ENCODE assay signal across 8 cellular contexts in genomic region chr1:175023043-175023921, GRCh38. TPM values are rescaled to one million over a fixed set of nuclear protein-coding genes. Genes with fewer than 3 reads are reported as not detected.
A peak's percentile ranks its signal among the peaks of the same experiment; 100 is the strongest.
DNase-seq lines count a peak whose midpoint lies in the region; ATAC-seq and TF ChIP-seq lines count a peak whose summit lies in the region.

TSS of gene MRPS14 (minus strand) at chr1:175023425. CDS start at chr1:175023408, 17 bp downstream.

- TF ChIP-seq CTCF in choroid plexus epithelial cell (conservative IDR thresholded peaks at IDR 0.05; ENCODE audit: low read depth, low read length) (no peak), kidney epithelial cell (IDR thresholded peaks at IDR 0.05; ENCODE audit: insufficient read depth, low read length, poor library complexity, severe bottlenecking) (no peak)

- H3K27me3 ChIP-seq in kidney epithelial cell (ENCODE audit: control insufficient read depth, insufficient read depth, low read length) = no peaks in the 10 kb centered on the region

- DNase-seq in Ammon's horn (ENCODE audit: low spot score) (peak; percentile 98), NCI-H510A treated with DMSO at 0.1 percent for 48 hours (lab: John Stamatoyannopoulos, UW) (peak; percentile 97), choroid plexus epithelial cell (ENCODE audit: low read depth) (peak; percentile 100), kidney epithelial cell (ENCODE audit: low read depth) (peak; percentile 90)
- DNase-seq in activated CD4-positive, alpha-beta T cell treated with anti-CD3 and anti-CD28 coated beads for 24 hours (ENCODE audit: low read depth in 2 of 2) = peak; percentile 99
- DNase-seq in stimulated activated CD4-positive, alpha-beta T cell treated with anti-CD3 and anti-CD28 coated beads, Interleukin-15, amount 100 ng/mL, for 48 hours (ENCODE audit: low read depth in 2 of 2) = peak; percentile 97 to 99

- H3K4me3 ChIP-seq in choroid plexus epithelial cell (ENCODE audit: low read depth, low read length) = peak within 1 kb of the TSS; percentile 97
- peak within 1 kb of the TSS; percentile 97 for H3K4me3 ChIP-seq in kidney epithelial cell (ENCODE audit: low read depth, low read length)

- TF ChIP-seq POLR2A in GM19193 (IDR thresholded peaks at IDR 0.05; ENCODE audit: extremely low read depth, insufficient read depth, insufficient read length) = peak; percentile 93

- H3K36me3 ChIP-seq in kidney epithelial cell (ENCODE audit: control insufficient read depth, insufficient read depth, low read length) = no peaks in the 10 kb centered on the region

- ATAC-seq in HG03439 (IDR thresholded peaks at IDR 0.05; ENCODE audit: unreplicated experiment) = peak; percentile 85

RNA-seq across cellular contexts. Expression of gene MRPS14, which starts in this region (rescaled TPM):
- total RNA-seq in kidney epithelial cell = 19.4 and 21.0 TPM in 2 replicates

Comparison
In these comparisons a context has a peak if more than half of its experiments do, and no peak if none do; other contexts are left out.
1. Peak in every context shown above with its lines: DNase-seq, ATAC-seq and H3K4me3 ChIP-seq.